10 cellular contexts compared by ENCODE assay signal in genomic region chr7:150380463-150380862, GRCh38. TPM values are rescaled to one million over a fixed set of nuclear protein-coding genes. Genes with fewer than 3 reads are reported as not detected.
A peak's percentile ranks its signal among the peaks of the same experiment; 100 is the strongest.
DNase-seq lines count a peak whose midpoint lies in the region; ATAC-seq, FAIRE-seq and TF ChIP-seq lines count a peak whose summit lies in the region.
"Had no signal": no experiment of that assay in that cellular context is flagged by ENCODE, and none has a peak within 500 bp of the region (broad histone marks: within the 10 kb centered on the region; RNA-seq: fewer than 3 reads in every experiment).

No MANE protein-coding gene starts in this region.

- peak overlapping the region; percentile 95 for H3K9ac ChIP-seq in DND-41 (ENCODE audit: low read depth, low read length)

- H3K4me1 ChIP-seq in DND-41 (ENCODE audit: insufficient read depth, low read length), result peaks cover 61% of the 10 kb centered on the region
- H3K4me1 ChIP-seq in vagina, result peaks cover 37% of the 10 kb centered on the region

- peak overlapping the region; percentile 95 to 96 (median 95) for H3K4me3 Mint-ChIP-seq in nephron

- in situ Hi-C loops in astrocyte of the cerebellum (cut with HindIII; ENCODE audit: low sequenced_read_pairs), result no loop called here

- peaks cover 24% of the 10 kb centered on the region for H4K20me1 ChIP-seq in DND-41 (ENCODE audit: insufficient read depth, low read length)

- no peaks in the 10 kb centered on the region for H3K9me3 Mint-ChIP-seq in nephron

- peak overlapping the region in 1 of 2 experiments; percentile 69; a peak in 2 of 4 replicates for H3K4me3 ChIP-seq in DND-41 (ENCODE audit: low read depth in 1 of 2, low read length in 2 of 2)
- H3K4me3 ChIP-seq in HFF-Myc (replicated peaks; ENCODE audit: low read depth, low read length), result peak overlapping the region; percentile 73
- peak overlapping the region; percentile 84 for H3K4me3 ChIP-seq in astrocyte of the cerebellum (ENCODE audit: low read depth, low read length)
- H3K4me3 ChIP-seq in vagina, result peak overlapping the region in 1 of 2 donors; percentile 77

- H3K4me1 Mint-ChIP-seq in nephron, result peaks cover 81% of the 10 kb centered on the region

- H3K27me3 ChIP-seq in DND-41 (ENCODE audit: insufficient read depth, low read length, poor library complexity), result no peaks in the 10 kb centered on the region
- no peaks in the 10 kb centered on the region for H3K27me3 ChIP-seq in vagina

- peaks cover 25% of the 10 kb centered on the region for H3K36me3 ChIP-seq in DND-41 (ENCODE audit: insufficient read depth, low read length)
- no peaks in the 10 kb centered on the region for H3K36me3 ChIP-seq in vagina

- H3K4me2 ChIP-seq in DND-41 (ENCODE audit: insufficient read depth, low read length), result peak overlapping the region; percentile 83

- DNase-seq in DND-41, result no peak
- no peak for DNase-seq in HFF-Myc (ENCODE audit: extremely low read depth, low read depth)
- no peak for DNase-seq in astrocyte of the cerebellum (ENCODE audit: low read depth)
- DNase-seq in vagina (ENCODE audit: extremely low spot score in 2 of 2), result no peak
- no peak for DNase-seq in stimulated activated naive CD4-positive, alpha-beta T cell treated with Interleukin-2 at 50 U/mL for 16 hours (lab: John Stamatoyannopoulos, UW)
- DNase-seq in amniotic stem cell (lab: John Stamatoyannopoulos, UW), result no peak
- DNase-seq in RCC 7860 (ENCODE audit: low spot score), result no peak
- DNase-seq: activated CD4-positive, CD25-positive, alpha-beta regulatory T cell; midbrain had no signal

- H3K9me3 ChIP-seq in DND-41 (ENCODE audit: insufficient read depth, low read length, severe bottlenecking) (no peaks in the 10 kb centered on the region), vagina (no peaks in the 10 kb centered on the region)

- H3K27ac Mint-ChIP-seq in nephron, result peak overlapping the region; percentile 80 to 96 (median 91)

- no peak for FAIRE-seq in RCC 7860 (lab: Jason Lieb, UNC)

- no peak overlapping the region for H2AFZ ChIP-seq in DND-41 (ENCODE audit: low read depth, low read length)

- H3K27ac ChIP-seq in DND-41 (ENCODE audit: low read length) (peak overlapping the region; percentile 58), vagina (no peak overlapping the region)

- peaks cover 7% of the 10 kb centered on the region for H3K36me3 Mint-ChIP-seq in nephron (ENCODE audit: low read depth)

- peaks cover 94% of the 10 kb centered on the region for H3K79me2 ChIP-seq in DND-41 (ENCODE audit: insufficient read depth, low read length)

- TF ChIP-seq CTCF in DND-41 (IDR thresholded peaks at IDR 0.05; ENCODE audit: borderline replicate concordance, extremely low read depth, low read length, poor library complexity, severe bottlenecking), result no peak
- no peak for TF ChIP-seq CTCF in HFF-Myc (IDR thresholded peaks at IDR 0.05; ENCODE audit: low read depth, low read length, missing control alignments)
- no peak for TF ChIP-seq CTCF in astrocyte of the cerebellum (IDR thresholded peaks at IDR 0.05; ENCODE audit: low read depth, low read length, missing control alignments)
- TF ChIP-seq CTCF in nephron (IDR thresholded peaks at IDR 0.05; ENCODE audit: unreplicated experiment in 3 of 3), result no peak
- TF ChIP-seq CTCF in vagina (IDR thresholded peaks at IDR 0.05), result no peak

- intact Hi-C loops in vagina (cut with DNase I), result no loop called here

- no peak for TF ChIP-seq POLR2A in vagina (IDR thresholded peaks at IDR 0.05)

- H3K27me3 Mint-ChIP-seq in nephron (ENCODE audit: low read depth), result no peaks in the 10 kb centered on the region

- no peak for ATAC-seq in DND-41 (ENCODE audit: insufficient read depth, low read depth)

RNA-seq across cellular contexts. Expression of gene ZNF775, which starts 1.3 kb away (rescaled TPM):
- total RNA-seq in vagina, result 4.4 TPM

RNA-seq across cellular contexts. Expression of gene REPIN1, which starts 11.8 kb away (rescaled TPM):
- 49.4 TPM for total RNA-seq in vagina

RNA-seq across cellular contexts. Expression of gene RARRES2, which starts 39.0 kb away (rescaled TPM):
- total RNA-seq in vagina, result 305 TPM

RNA-seq across cellular contexts. Expression of gene ACTR3C, which starts 57.1 kb away (rescaled TPM):
- 24.1 TPM for total RNA-seq in vagina

RNA-seq across cellular contexts. Expression of gene LRRC61, which starts 57.3 kb away (rescaled TPM):
- total RNA-seq in vagina, result 14.0 TPM
